ENCODE assay signal across 1 cellular context in genomic region chr1:179954494-179955317, GRCh38.
TF ChIP-seq lines count a peak whose summit lies in the region.

Gene CEP350, plus strand, starts transcription at chr1:179954810. Its CDS starts 31,372 bp downstream, at chr1:179986182.

TF ChIP-seq in K562, 482 proteins besides CTCF, POLR2A, EP300 and RAD21 (continued from another document and continues in another):
- TF ChIP-seq MTA3 (IDR thresholded peaks at IDR 0.05; ENCODE audit: borderline replicate concordance) (peak; percentile 89; the same call in 1 of the 2 replicates), RREB1 (CRISPR knock-in tag; IDR thresholded peaks at IDR 0.05) (no peak; the same call in 1 of the 2 replicates), MYC (IDR thresholded peaks at IDR 0.05; ENCODE audit: low read depth, low read length) (peak; percentile 82), MYC (CRISPR knock-in tag; IDR thresholded peaks at IDR 0.05; ENCODE audit: borderline replicate concordance, low read depth) (no peak), KAT7 (CRISPR knock-in tag; IDR thresholded peaks at IDR 0.05; ENCODE audit: borderline replicate concordance) (0 out of 2 replicates have a peak, but pooled peaks have one; percentile 59), ATF4 (CRISPR knock-in tag; IDR thresholded peaks at IDR 0.05) (no peak), ATF3 (IDR thresholded peaks at IDR 0.05) (no peak), ATF3 (CRISPR knock-in tag; conservative IDR thresholded peaks at IDR 0.05) (no peak), ZNF274 (IDR thresholded peaks at IDR 0.05; ENCODE audit: borderline replicate concordance, low read depth, low read length) (no peak), THRA (IDR thresholded peaks at IDR 0.05) (no peak), HSF4 (CRISPR knock-in tag; IDR thresholded peaks at IDR 0.05; ENCODE audit: borderline replicate concordance) (no peak), ID3 (CRISPR knock-in tag; IDR thresholded peaks at IDR 0.05) (no peak), ID3 (tag; IDR thresholded peaks at IDR 0.05) (peak; percentile 70; the same call in 1 of the 2 replicates), GTF2A2 (tag; IDR thresholded peaks at IDR 0.05) (no peak), FOXA3 (CRISPR knock-in tag; conservative IDR thresholded peaks at IDR 0.05 in 1 of 2, IDR thresholded peaks at IDR 0.05 in 1 of 2) (peak in 1 of 2 experiments; percentile 72; a peak in 1 of 4 replicates), OTX1 (CRISPR knock-in tag; IDR thresholded peaks at IDR 0.05) (no peak), ARID3B (CRISPR knock-in tag; IDR thresholded peaks at IDR 0.05; ENCODE audit: borderline replicate concordance) (no peak), CEBPZ (IDR thresholded peaks at IDR 0.05; ENCODE audit: borderline replicate concordance, low read depth, low read length) (no peak), CHD4 (IDR thresholded peaks at IDR 0.05; ENCODE audit: insufficient read depth, insufficient replicate concordance, low read depth, low read length, poor library complexity, severe bottlenecking) (no peak), RFX1 (IDR thresholded peaks at IDR 0.05) (no peak), RAD51 (IDR thresholded peaks at IDR 0.05; ENCODE audit: borderline replicate concordance, low read depth) (no peak), BRF1 (IDR thresholded peaks at IDR 0.05; ENCODE audit: borderline replicate concordance, extremely low read depth, insufficient read length) (no peak), ZNF280B (CRISPR knock-in tag; IDR thresholded peaks at IDR 0.05) (no peak), BRD9 (IDR thresholded peaks at IDR 0.05; ENCODE audit: low read depth, partially characterized antibody) (no peak), CLOCK (CRISPR knock-in tag; IDR thresholded peaks at IDR 0.05; ENCODE audit: borderline replicate concordance) (no peak), NR2C1 (IDR thresholded peaks at IDR 0.05) (peak; percentile 84), NR2C1 (tag; IDR thresholded peaks at IDR 0.05) (peak; percentile 64; the same call in 1 of the 2 replicates), ZNF764 (CRISPR knock-in tag; IDR thresholded peaks at IDR 0.05; ENCODE audit: low read depth) (no peak), FIP1L1 (IDR thresholded peaks at IDR 0.05; ENCODE audit: low read depth, low read length, poor library complexity, severe bottlenecking) (peak; percentile 85), MAFG (tag; conservative IDR thresholded peaks at IDR 0.05) (no peak), THRB (CRISPR knock-in tag; conservative IDR thresholded peaks at IDR 0.05) (peak; percentile 64; the same call in 1 of the 2 replicates), ZNF395 (CRISPR knock-in tag; IDR thresholded peaks at IDR 0.05) (peak; percentile 73), ZNF766 (CRISPR knock-in tag; conservative IDR thresholded peaks at IDR 0.05) (peak; percentile 91), NR3C1 (CRISPR knock-in tag; IDR thresholded peaks at IDR 0.05) (0 out of 2 replicates have a peak, but pooled peaks have one; percentile 58), RBM22 (IDR thresholded peaks at IDR 0.05; ENCODE audit: low read depth, low read length, poor library complexity, severe bottlenecking) (peak; percentile 90)
